ENCODE assay signal across 16 cellular contexts in the genomic region with DNA sequence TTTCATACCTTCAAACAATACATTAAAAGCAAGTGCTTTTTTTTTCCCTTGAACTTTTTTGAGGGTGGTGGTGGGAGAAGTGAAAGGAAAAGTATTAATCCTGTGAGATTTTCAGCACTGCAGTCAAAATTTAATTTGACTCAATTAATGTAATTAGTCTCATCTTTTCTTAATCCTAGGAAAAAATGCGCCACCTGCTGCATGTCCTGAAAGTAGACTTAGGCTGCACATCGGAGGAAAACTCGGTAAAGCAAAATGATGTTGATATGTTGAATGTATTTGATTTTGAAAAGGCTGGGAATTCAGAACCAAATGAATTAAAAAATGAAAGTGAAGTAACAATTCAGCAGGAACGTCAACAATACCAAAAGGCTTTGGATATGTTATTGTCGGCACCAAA. TPM values are rescaled to one million over a fixed set of nuclear protein-coding genes. Genes with fewer than 3 reads are reported as not detected.
DNase-seq lines count a peak whose midpoint lies in the region; ATAC-seq and TF ChIP-seq lines count a peak whose summit lies in the region.
"Had no signal": no experiment of that assay in that cellular context is flagged by ENCODE, and none has a peak within 500 bp of the region (broad histone marks: within the 10 kb centered on the region; RNA-seq: fewer than 3 reads in every experiment).

No MANE protein-coding gene starts in this region.

- in situ Hi-C loops in KBM-7 (cut with MboI; ENCODE audit: low pct_unique_long_range_greater_than_20kb, low sequenced_read_pairs): no loop called here

- CTCF ChIA-PET in activated CD8-positive, alpha-beta T cell treated with anti-CD3 and anti-CD28 coated beads for 36 hours (lab: Charles Lee): no interaction called here
- CTCF ChIA-PET in activated CD8-positive, alpha-beta T cell treated with anti-CD3 and anti-CD28 coated beads, Interleukin-2, amount 10 ng/mL, durations not matched to agents 7 days and 5 days (lab: Charles Lee): no interaction called here

- ATAC-seq in activated CD8-positive, alpha-beta T cell treated with anti-CD3 and anti-CD28 coated beads for 36 hours: no peak
- ATAC-seq in activated CD8-positive, alpha-beta T cell treated with anti-CD3 and anti-CD28 coated beads, Interleukin-2, amount 10 ng/mL, durations not matched to agents 7 days and 5 days: no peak
- no peak for ATAC-seq in upper lobe of right lung
- no peak for ATAC-seq in left cardiac atrium
- no peak for ATAC-seq in HG03469 (IDR thresholded peaks at IDR 0.05; ENCODE audit: unreplicated experiment)
- ATAC-seq: activated naive CD4-positive, alpha-beta T cell treated with anti-CD3 and anti-CD28 coated beads, Interleukin-2, amount 50 U/mL, for 72 hours had no signal

- no peak overlapping the region for H3K27ac Mint-ChIP-seq in activated CD8-positive, alpha-beta T cell treated with anti-CD3 and anti-CD28 coated beads for 36 hours
- H3K27ac Mint-ChIP-seq in activated CD8-positive, alpha-beta T cell treated with anti-CD3 and anti-CD28 coated beads, Interleukin-2, amount 10 ng/mL, durations not matched to agents 7 days and 5 days: no peak overlapping the region
- H3K27ac Mint-ChIP-seq: activated naive CD4-positive, alpha-beta T cell treated with anti-CD3 and anti-CD28 coated beads, Interleukin-2, amount 50 U/mL, for 72 hours; type B pancreatic cell had no signal

- H3K27ac ChIP-seq in VCaP (no peak overlapping the region), upper lobe of right lung (no peak overlapping the region)
- H3K27ac ChIP-seq: SK-N-MC had no signal

- no peak overlapping the region for H3K4me3 ChIP-seq in fibroblast of the aortic adventitia (ENCODE audit: low read depth, low read length)
- no peak overlapping the region for H3K4me3 ChIP-seq in upper lobe of right lung
- H3K4me3 ChIP-seq: SK-N-MC had no signal

- peaks cover 5% of the 10 kb centered on the region for H3K36me3 ChIP-seq in upper lobe of right lung

- no peaks in the 10 kb centered on the region for H3K27me3 Mint-ChIP-seq in activated CD8-positive, alpha-beta T cell treated with anti-CD3 and anti-CD28 coated beads for 36 hours
- no peaks in the 10 kb centered on the region for H3K27me3 Mint-ChIP-seq in activated CD8-positive, alpha-beta T cell treated with anti-CD3 and anti-CD28 coated beads, Interleukin-2, amount 10 ng/mL, durations not matched to agents 7 days and 5 days (ENCODE audit: low read depth)
- H3K27me3 Mint-ChIP-seq: IgD-negative memory B cell, type B pancreatic cell had no signal

- no peaks in the 10 kb centered on the region for H3K9me3 ChIP-seq in upper lobe of right lung

- no peaks in the 10 kb centered on the region for H3K4me1 Mint-ChIP-seq in activated CD8-positive, alpha-beta T cell treated with anti-CD3 and anti-CD28 coated beads for 36 hours (ENCODE audit: low read depth)
- no peaks in the 10 kb centered on the region for H3K4me1 Mint-ChIP-seq in activated CD8-positive, alpha-beta T cell treated with anti-CD3 and anti-CD28 coated beads, Interleukin-2, amount 10 ng/mL, durations not matched to agents 7 days and 5 days (ENCODE audit: low read depth)
- H3K4me1 Mint-ChIP-seq: IgD-negative memory B cell had no signal

- no peaks in the 10 kb centered on the region for H3K27me3 ChIP-seq in upper lobe of right lung

- H3K9me3 Mint-ChIP-seq in activated CD8-positive, alpha-beta T cell treated with anti-CD3 and anti-CD28 coated beads for 36 hours: no peaks in the 10 kb centered on the region
- no peaks in the 10 kb centered on the region for H3K9me3 Mint-ChIP-seq in activated CD8-positive, alpha-beta T cell treated with anti-CD3 and anti-CD28 coated beads, Interleukin-2, amount 10 ng/mL, durations not matched to agents 7 days and 5 days (ENCODE audit: insufficient read depth)
- H3K9me3 Mint-ChIP-seq: activated naive CD4-positive, alpha-beta T cell treated with anti-CD3 and anti-CD28 coated beads, Interleukin-2, amount 50 U/mL, for 72 hours had no signal

- TF ChIP-seq CTCF in activated CD8-positive, alpha-beta T cell treated with anti-CD3 and anti-CD28 coated beads for 36 hours (IDR thresholded peaks at IDR 0.05): no peak
- TF ChIP-seq CTCF in VCaP (conservative IDR thresholded peaks at IDR 0.05) (peak; percentile 76), fibroblast of the aortic adventitia (IDR thresholded peaks at IDR 0.05; ENCODE audit: insufficient read depth, low read length) (peak; percentile 22), upper lobe of right lung (IDR thresholded peaks at IDR 0.05) (peak; percentile 11)

- intact Hi-C loops in activated CD8-positive, alpha-beta T cell treated with anti-CD3 and anti-CD28 coated beads for 36 hours (cut with micrococcal nuclease): no loop called here
- intact Hi-C loops in upper lobe of right lung (cut with DNase I): no loop called here
- intact Hi-C loops in left cardiac atrium (cut with DNase I): no loop called here

- H3K4me1 ChIP-seq in upper lobe of right lung: no peaks in the 10 kb centered on the region

- no peak overlapping the region for H3K4me3 Mint-ChIP-seq in activated CD8-positive, alpha-beta T cell treated with anti-CD3 and anti-CD28 coated beads for 36 hours
- H3K4me3 Mint-ChIP-seq in activated CD8-positive, alpha-beta T cell treated with anti-CD3 and anti-CD28 coated beads, Interleukin-2, amount 10 ng/mL, durations not matched to agents 7 days and 5 days: no peak overlapping the region
- H3K4me3 Mint-ChIP-seq: IgD-negative memory B cell, type B pancreatic cell had no signal

- peak; percentile 2 for DNase-seq in activated CD8-positive, alpha-beta T cell treated with anti-CD3 and anti-CD28 coated beads for 36 hours
- no peak for DNase-seq in activated CD8-positive, alpha-beta T cell treated with anti-CD3 and anti-CD28 coated beads, Interleukin-2, amount 10 ng/mL, durations not matched to agents 7 days and 5 days
- DNase-seq in fibroblast of the aortic adventitia (ENCODE audit: low read depth): no peak
- no peak for DNase-seq in upper lobe of right lung
- DNase-seq in KBM-7: no peak
- no peak for DNase-seq in left cardiac atrium
- DNase-seq: cerebellar nuclear complex, DMS79, NCI-H1694 treated with DMSO at 0.1 percent for 48 hours, NCI-H526 had no signal

- POLR2A ChIA-PET in activated CD8-positive, alpha-beta T cell treated with anti-CD3 and anti-CD28 coated beads for 36 hours (lab: Charles Lee): no interaction called here
- POLR2A ChIA-PET in activated CD8-positive, alpha-beta T cell treated with anti-CD3 and anti-CD28 coated beads, Interleukin-2, amount 10 ng/mL, durations not matched to agents 7 days and 5 days (lab: Charles Lee): no interaction called here

- H3K36me3 Mint-ChIP-seq in activated CD8-positive, alpha-beta T cell treated with anti-CD3 and anti-CD28 coated beads for 36 hours (ENCODE audit: low read depth): peaks cover 6% of the 10 kb centered on the region
- H3K36me3 Mint-ChIP-seq in activated CD8-positive, alpha-beta T cell treated with anti-CD3 and anti-CD28 coated beads, Interleukin-2, amount 10 ng/mL, durations not matched to agents 7 days and 5 days (ENCODE audit: low read depth): no peaks in the 10 kb centered on the region
- H3K36me3 Mint-ChIP-seq: activated naive CD4-positive, alpha-beta T cell treated with anti-CD3 and anti-CD28 coated beads, Interleukin-2, amount 50 U/mL, for 72 hours had no signal

RNA-seq across cellular contexts. Expression of a gene that starts 52.2 kb away (rescaled TPM):
- 1 to 10 TPM; 3.0 to 3.1 TPM for total RNA-seq in activated CD8-positive, alpha-beta T cell treated with anti-CD3 and anti-CD28 coated beads for 36 hours
- 1 to 10 TPM; 3.3 to 4.3 TPM for total RNA-seq in activated CD8-positive, alpha-beta T cell treated with anti-CD3 and anti-CD28 coated beads, Interleukin-2, amount 10 ng/mL, durations not matched to agents 7 days and 5 days
- total RNA-seq in fibroblast of the aortic adventitia (ENCODE audit: low replicate concordance): 14.5 and 20.0 TPM in 2 replicates
- total RNA-seq in upper lobe of right lung: 12.3 TPM
- 10 to 100 TPM in 1 of 2 donors, 1 to 10 TPM in 1; 6.3 to 10.8 TPM for total RNA-seq in left cardiac atrium
